9 cellular contexts compared by ENCODE assay signal in the genomic region with DNA sequence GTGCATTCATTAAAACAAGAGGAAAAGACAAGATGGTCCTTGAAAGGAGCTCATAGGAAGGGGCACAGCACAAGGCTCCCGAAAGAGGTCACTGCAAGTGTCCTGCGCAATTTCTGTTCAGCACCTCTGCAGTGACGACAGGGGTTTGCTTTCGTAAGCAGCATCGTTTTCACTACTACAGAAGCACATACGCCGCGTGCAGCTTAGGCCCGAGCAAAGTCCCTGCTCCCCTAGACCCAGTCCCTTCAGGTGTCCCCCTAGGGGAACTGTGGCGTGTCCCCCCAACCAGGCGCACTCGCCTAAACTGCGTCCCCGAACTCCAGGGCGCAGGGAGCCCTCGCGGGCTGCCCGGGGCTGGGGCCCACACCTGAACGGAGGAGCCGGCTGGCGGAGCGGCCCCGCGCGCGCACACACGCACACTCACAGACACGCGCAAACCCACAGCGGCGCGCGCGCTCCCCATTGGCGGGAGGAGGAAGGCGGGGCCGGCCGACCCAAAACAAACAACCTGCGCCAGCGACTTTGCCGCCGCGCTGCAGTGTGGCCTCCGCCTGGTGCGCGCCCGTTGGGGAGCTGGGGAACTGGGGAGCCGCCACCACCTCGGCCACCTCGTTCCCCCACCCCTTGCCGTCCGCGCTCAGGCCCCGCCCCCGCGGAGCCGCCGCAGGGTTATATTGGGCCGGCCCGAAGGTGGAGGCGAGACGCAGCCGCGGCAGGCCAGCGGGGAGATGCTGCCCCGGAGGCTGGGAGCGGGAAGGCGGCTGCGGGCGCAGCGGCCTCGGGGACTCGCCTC. TPM values are rescaled to one million over a fixed set of nuclear protein-coding genes. Genes with fewer than 3 reads are reported as not detected.
DNase-seq lines count a peak whose midpoint lies in the region; ATAC-seq, FAIRE-seq and TF ChIP-seq lines count a peak whose summit lies in the region.
"Had no signal": no experiment of that assay in that cellular context is flagged by ENCODE, and none has a peak within 500 bp of the region (broad histone marks: within the 10 kb centered on the region; RNA-seq: fewer than 3 reads in every experiment).

A gene with protein sequence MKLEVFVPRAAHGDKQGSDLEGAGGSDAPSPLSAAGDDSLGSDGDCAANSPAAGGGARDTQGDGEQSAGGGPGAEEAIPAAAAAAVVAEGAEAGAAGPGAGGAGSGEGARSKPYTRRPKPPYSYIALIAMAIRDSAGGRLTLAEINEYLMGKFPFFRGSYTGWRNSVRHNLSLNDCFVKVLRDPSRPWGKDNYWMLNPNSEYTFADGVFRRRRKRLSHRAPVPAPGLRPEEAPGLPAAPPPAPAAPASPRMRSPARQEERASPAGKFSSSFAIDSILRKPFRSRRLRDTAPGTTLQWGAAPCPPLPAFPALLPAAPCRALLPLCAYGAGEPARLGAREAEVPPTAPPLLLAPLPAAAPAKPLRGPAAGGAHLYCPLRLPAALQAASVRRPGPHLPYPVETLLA (plus strand): TSS at position 699 of the 793 bp plus-strand sequence. CDS start 607 bp downstream, outside the sequence.

- H3K27ac ChIP-seq in effector memory CD4-positive, alpha-beta T cell (ENCODE audit: insufficient read depth, low read length, poor library complexity, severe bottlenecking) = no peak within 1 kb of the TSS
- peak within 1 kb of the TSS; percentile 65 for H3K27ac ChIP-seq in vagina

- peaks cover 5% of the 10 kb centered on the region for H3K4me1 ChIP-seq in effector memory CD4-positive, alpha-beta T cell (ENCODE audit: control insufficient read depth, insufficient read depth, low read length, poor library complexity, severe bottlenecking)
- peaks cover 40% of the 10 kb centered on the region for H3K4me1 ChIP-seq in vagina

- FAIRE-seq in GM12892 (lab: Jason Lieb, UNC) = no peak
- no peak for FAIRE-seq in D721Med (lab: Jason Lieb, UNC)

- TF ChIP-seq POLR2A in GM12892 (IDR thresholded peaks at IDR 0.05; ENCODE audit: low read depth, low read length) (no peak), vagina (IDR thresholded peaks at IDR 0.05) (peak in 1 of 2 donors; percentile 28)

- peaks cover 22% of the 10 kb centered on the region for H3K4me1 Mint-ChIP-seq in mesothelial cell of epicardium

- peaks cover 1% of the 10 kb centered on the region for H3K9me3 Mint-ChIP-seq in mesothelial cell of epicardium

- H3K36me3 Mint-ChIP-seq in mesothelial cell of epicardium = no peaks in the 10 kb centered on the region

- no peak within 1 kb of the TSS for H3K27ac Mint-ChIP-seq in mesothelial cell of epicardium

- H3K27me3 ChIP-seq in effector memory CD4-positive, alpha-beta T cell (replicated peaks; ENCODE audit: control insufficient read depth, insufficient read depth, low read length, poor library complexity, severe bottlenecking) = peaks cover 11% of the 10 kb centered on the region
- no peaks in the 10 kb centered on the region for H3K27me3 ChIP-seq in vagina

- H3K9me3 ChIP-seq in effector memory CD4-positive, alpha-beta T cell (ENCODE audit: control insufficient read depth, low read length) = no peaks in the 10 kb centered on the region
- H3K9me3 ChIP-seq in vagina = no peaks in the 10 kb centered on the region

- H3K36me3 ChIP-seq in effector memory CD4-positive, alpha-beta T cell (ENCODE audit: control insufficient read depth, insufficient read depth, low read length) = no peaks in the 10 kb centered on the region
- no peaks in the 10 kb centered on the region for H3K36me3 ChIP-seq in vagina

- peak within 1 kb of the TSS; percentile 12 for H3K4me3 ChIP-seq in effector memory CD4-positive, alpha-beta T cell (ENCODE audit: insufficient read depth, low read depth, low read length, poor library complexity, severe bottlenecking)
- H3K4me3 ChIP-seq in vagina = peak within 1 kb of the TSS; percentile 40 to 43

- TF ChIP-seq CTCF in mesothelial cell of epicardium (IDR thresholded peaks at IDR 0.05; ENCODE audit: unreplicated experiment) (no peak), vagina (IDR thresholded peaks at IDR 0.05) (no peak), D721Med (IDR thresholded peaks at IDR 0.05; ENCODE audit: insufficient read depth, missing control alignments) (no peak)

- ATAC-seq in HG02610 (IDR thresholded peaks at IDR 0.05; ENCODE audit: unreplicated experiment) = no peak

- intact Hi-C loops in vagina (cut with DNase I) = no loop called here

- H3K27me3 Mint-ChIP-seq in mesothelial cell of epicardium (ENCODE audit: low read depth) = peaks cover 91% of the 10 kb centered on the region

- peak; percentile 29 for DNase-seq in GM12892 (ENCODE audit: insufficient read length)
- DNase-seq in NOMO-1 treated with dmso at 0.1 percent for 144 hours (lab: John Stamatoyannopoulos, UW; ENCODE audit: unreplicated experiment) = peak; percentile 6
- no peak for DNase-seq in effector memory CD4-positive, alpha-beta T cell
- peak in 1 of 2 experiments; percentile 51 for DNase-seq in mesothelial cell of epicardium (ENCODE audit: low spot score in 2 of 2, unreplicated experiment in 2 of 2)
- no peak for DNase-seq in vagina (ENCODE audit: extremely low spot score in 2 of 2)
- DNase-seq in NCI-H526 treated with DMSO at 0.1 percent for 48 hours (lab: John Stamatoyannopoulos, UW) = no peak
- no peak for DNase-seq in D721Med (ENCODE audit: insufficient read length, low spot score)

- H3K4me3 Mint-ChIP-seq in mesothelial cell of epicardium = peak within 1 kb of the TSS; percentile 72

RNA-seq across cellular contexts. Expression of the gene that starts here (rescaled TPM):
- not detected for polyA plus RNA-seq in GM12892 (2012; ENCODE audit: missing spikeins)
- total RNA-seq in mesothelial cell of epicardium (0.20 to 0.53 TPM (median 0.41 TPM) in 3 replicates), vagina (6.4 TPM)
- total RNA-seq: SK-MEL-5 had no signal

Comparison
In these comparisons a context has a peak if more than half of its experiments do, and no peak if none do; other contexts are left out.
1. DNase-seq: peak in GM12892 (single experiment) and NOMO-1 treated with dmso at 0.1 percent for 144 hours (single experiment); none in effector memory CD4-positive, alpha-beta T cell (0 of 3), vagina (0 of 2), NCI-H526 treated with DMSO at 0.1 percent for 48 hours (single experiment) and D721Med (single experiment).